Comparison of ENCODE assay signal across 17 cellular contexts in the genomic region with DNA sequence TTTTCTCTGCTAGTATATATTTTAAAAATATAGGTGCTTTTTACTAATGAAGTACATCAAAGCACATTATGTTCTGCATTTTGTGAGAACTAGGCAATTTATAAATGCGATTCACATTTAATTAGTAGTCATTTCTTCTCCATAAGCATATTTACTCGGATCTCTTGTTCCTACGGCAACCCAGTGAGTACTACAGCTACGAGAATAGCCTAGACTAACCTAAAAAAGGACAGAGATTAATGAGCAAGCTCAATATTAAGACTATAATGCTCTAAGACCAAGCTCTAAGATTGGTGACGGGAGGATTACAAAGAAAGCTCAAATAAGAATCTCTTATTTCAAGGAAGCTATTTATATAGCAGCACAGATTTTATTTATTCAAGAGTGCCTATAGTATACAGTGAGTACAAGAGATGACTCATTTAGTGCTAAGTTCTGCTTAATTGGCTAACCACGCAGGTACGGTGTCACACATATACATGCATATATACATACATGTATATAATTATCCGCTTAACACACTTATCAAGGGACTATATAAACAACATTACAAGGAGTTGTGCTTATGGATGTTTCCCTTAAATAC.
DNase-seq lines count a peak whose midpoint lies in the region; ATAC-seq and TF ChIP-seq lines count a peak whose summit lies in the region.
"Had no signal": no experiment of that assay in that cellular context is flagged by ENCODE, and none has a peak within 500 bp of the region (broad histone marks: within the 10 kb centered on the region; RNA-seq: fewer than 3 reads in every experiment).

No MANE protein-coding gene starts in this region.

- 47 to 63% (median 49%) methylated on average over 8 of the region's 8 CpGs for WGBS in psoas muscle, 3 donors

- intact Hi-C loops in psoas muscle (cut with DNase I) = no loop called here
- intact Hi-C loops in CD14-positive monocyte (cut with micrococcal nuclease) = no loop called here

- H3K27me3 ChIP-seq in psoas muscle (ENCODE audit: insufficient read depth in 3 of 3, low read length in 2 of 3) = no peaks in the 10 kb centered on the region
- H3K27me3 ChIP-seq: BLaER1 treated with 17β-estradiol and CSF1 and Interleukin-3, amounts not matched to agents 10 nM and 100 nM; Peyer's patch; tibial nerve had no signal

- CTCF ChIA-PET in HEK293 (lab: Yijun Ruan, JAX) = interaction anchor here (0.5 kb wide), 1 partner anchor 175 kb away, joined by 3 read pairs; no protein-coding TSS in a partner anchor

- H3K9me3 Mint-ChIP-seq in brain (peaks cover 0 to 1% (median 0%) of the 10 kb centered on the region in 5 experiments), CD14-positive monocyte (peaks cover 0 to 4% (median 0%) of the 10 kb centered on the region in 7 donors)
- H3K9me3 Mint-ChIP-seq: activated naive CD4-positive, alpha-beta T cell treated with anti-CD3 and anti-CD28 coated beads for 36 hours; natural killer cell had no signal

- peak overlapping the region; percentile 11; the same call in 1 of the 2 replicates for H3K27ac ChIP-seq in HEK293 (ENCODE audit: extremely low read depth, low read depth, low read length)
- H3K27ac ChIP-seq in psoas muscle = peak overlapping the region; percentile 17
- H3K27ac ChIP-seq: BLaER1 treated with 17β-estradiol and CSF1 and Interleukin-3, amounts not matched to agents 10 nM and 100 nM; Peyer's patch; tibial nerve had no signal

- peaks cover 22% of the 10 kb centered on the region for H3K4me1 ChIP-seq in HEK293 (ENCODE audit: control insufficient read depth, insufficient read depth, low read length)
- H3K4me1 ChIP-seq in psoas muscle = no peaks in the 10 kb centered on the region
- H3K4me1 ChIP-seq: BLaER1 treated with 17β-estradiol and CSF1 and Interleukin-3, amounts not matched to agents 10 nM and 100 nM; Peyer's patch had no signal

- no peaks in the 10 kb centered on the region for H3K36me3 Mint-ChIP-seq in brain
- no peaks in the 10 kb centered on the region for H3K36me3 Mint-ChIP-seq in CD14-positive monocyte
- H3K36me3 Mint-ChIP-seq: natural killer cell had no signal

- POLR2A ChIA-PET in HEK293 (lab: Yijun Ruan, JAX) = interaction anchor here (0.5 kb wide), 1 partner anchor 466 kb away, joined by 3 read pairs; no protein-coding TSS in a partner anchor

- DNase-seq in NCI-H345 (lab: John Stamatoyannopoulos, UW) (peak; percentile 42), psoas muscle (no peak), NCI-H1048 (lab: John Stamatoyannopoulos, UW) (no peak), CD14-positive monocyte (ENCODE audit: low spot score) (no peak), DMS79 (lab: John Stamatoyannopoulos, UW) (no peak)
- DNase-seq: activated naive CD4-positive, alpha-beta T cell treated with anti-CD3 and anti-CD28 coated beads for 36 hours; left ventricle myocardium superior; natural killer cell; Peyer's patch; right cardiac atrium; stimulated activated CD4-positive, alpha-beta T cell treated with anti-CD3 and anti-CD28 coated beads, Interleukin-2, amount 100 ng/mL, for 48 hours; SW 1271 had no signal

- H3K4me1 Mint-ChIP-seq in brain (peaks cover 44% of the 10 kb centered on the region), CD14-positive monocyte (no peaks in the 10 kb centered on the region)
- H3K4me1 Mint-ChIP-seq: natural killer cell had no signal

- H3K4me3 Mint-ChIP-seq in brain (peak overlapping the region; percentile 54 to 81 (median 72)), CD14-positive monocyte (no peak overlapping the region)
- H3K4me3 Mint-ChIP-seq: activated naive CD4-positive, alpha-beta T cell treated with anti-CD3 and anti-CD28 coated beads for 36 hours; natural killer cell had no signal

- ATAC-seq in psoas muscle (peak in 3 of 4 donors; percentile 27 to 71 (median 47)), GM21737 (IDR thresholded peaks at IDR 0.05; ENCODE audit: unreplicated experiment) (no peak)
- ATAC-seq: left ventricle myocardium superior, natural killer cell, right cardiac atrium had no signal

- H3K27ac Mint-ChIP-seq in brain (peak overlapping the region; percentile 77 to 98 (median 81)), CD14-positive monocyte (no peak overlapping the region)
- H3K27ac Mint-ChIP-seq: activated naive CD4-positive, alpha-beta T cell treated with anti-CD3 and anti-CD28 coated beads for 36 hours; natural killer cell had no signal

- peaks cover 3% of the 10 kb centered on the region for H3K27me3 Mint-ChIP-seq in brain
- H3K27me3 Mint-ChIP-seq in CD14-positive monocyte (ENCODE audit: low read depth in 3 of 3) = peaks cover 0 to 4% (median 2%) of the 10 kb centered on the region in 3 donors

- H3K9me3 ChIP-seq in HEK293 (ENCODE audit: control insufficient read depth, insufficient read depth, low read depth, low read length) (no peaks in the 10 kb centered on the region), psoas muscle (no peaks in the 10 kb centered on the region)
- H3K9me3 ChIP-seq: Peyer's patch, tibial nerve had no signal

- H3K36me3 ChIP-seq in HEK293 (ENCODE audit: control insufficient read depth in 2 of 2, insufficient read depth in 1 of 2, low read length in 2 of 2) = no peaks in the 10 kb centered on the region
- no peaks in the 10 kb centered on the region for H3K36me3 ChIP-seq in psoas muscle (ENCODE audit: insufficient read depth in 1 of 2, low read depth in 1 of 2)
- H3K36me3 ChIP-seq: BLaER1 treated with 17β-estradiol and CSF1 and Interleukin-3, amounts not matched to agents 10 nM and 100 nM; Peyer's patch; tibial nerve had no signal

- H3K4me3 ChIP-seq in HEK293 (ENCODE audit: low read depth, low read length) (no peak overlapping the region), psoas muscle (peak overlapping the region; percentile 57)
- H3K4me3 ChIP-seq: BLaER1 treated with 17β-estradiol and CSF1 and Interleukin-3, amounts not matched to agents 10 nM and 100 nM; Peyer's patch; tibial nerve had no signal

- TF ChIP-seq CTCF in HEK293 (tag by site-specific recombination; IDR thresholded peaks at IDR 0.05) (no peak), brain (conservative IDR thresholded peaks at IDR 0.05) (no peak), psoas muscle (IDR thresholded peaks at IDR 0.05) (no peak), CD14-positive monocyte (IDR thresholded peaks at IDR 0.05) (no peak)

TF ChIP-seq in HEK293, 187 proteins besides CTCF, POLR2A, EP300 and RAD21:
- TF ChIP-seq TRIM28 (IDR thresholded peaks at IDR 0.05; ENCODE audit: borderline replicate concordance, low read length) (0 out of 2 replicates have a peak, but pooled peaks have one; percentile 31), SP7 (tag by site-specific recombination; IDR thresholded peaks at IDR 0.05) (0 out of 2 replicates have a peak, but pooled peaks have one; percentile 26)
- TF ChIP-seq, protein P1, sequence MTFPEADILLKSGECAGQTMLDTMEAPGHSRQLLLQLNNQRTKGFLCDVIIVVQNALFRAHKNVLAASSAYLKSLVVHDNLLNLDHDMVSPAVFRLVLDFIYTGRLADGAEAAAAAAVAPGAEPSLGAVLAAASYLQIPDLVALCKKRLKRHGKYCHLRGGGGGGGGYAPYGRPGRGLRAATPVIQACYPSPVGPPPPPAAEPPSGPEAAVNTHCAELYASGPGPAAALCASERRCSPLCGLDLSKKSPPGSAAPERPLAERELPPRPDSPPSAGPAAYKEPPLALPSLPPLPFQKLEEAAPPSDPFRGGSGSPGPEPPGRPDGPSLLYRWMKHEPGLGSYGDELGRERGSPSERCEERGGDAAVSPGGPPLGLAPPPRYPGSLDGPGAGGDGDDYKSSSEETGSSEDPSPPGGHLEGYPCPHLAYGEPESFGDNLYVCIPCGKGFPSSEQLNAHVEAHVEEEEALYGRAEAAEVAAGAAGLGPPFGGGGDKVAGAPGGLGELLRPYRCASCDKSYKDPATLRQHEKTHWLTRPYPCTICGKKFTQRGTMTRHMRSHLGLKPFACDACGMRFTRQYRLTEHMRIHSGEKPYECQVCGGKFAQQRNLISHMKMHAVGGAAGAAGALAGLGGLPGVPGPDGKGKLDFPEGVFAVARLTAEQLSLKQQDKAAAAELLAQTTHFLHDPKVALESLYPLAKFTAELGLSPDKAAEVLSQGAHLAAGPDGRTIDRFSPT (tag by site-specific recombination; IDR thresholded peaks at IDR 0.05) = no peak

Comparison
In these comparisons a context has a peak if more than half of its experiments do, and no peak if none do; other contexts are left out.
1. H3K27ac Mint-ChIP-seq: peak in brain (5 of 5); none in CD14-positive monocyte (0 of 7).
2. H3K4me3 Mint-ChIP-seq: peak in brain (5 of 5); none in CD14-positive monocyte (0 of 2).